ENCODE assay signal across 25 cellular contexts in genomic region chr3:79606414-79606813, GRCh38.
"Had no signal": no experiment of that assay in that cellular context is flagged by ENCODE, and none has a peak within 500 bp of the region (broad histone marks: within the 10 kb centered on the region; RNA-seq: fewer than 3 reads in every experiment).

No MANE protein-coding gene starts in this region.

- H3K4me1 ChIP-seq: stomach, suprapubic skin, testis, transverse colon, upper lobe of left lung, upper lobe of right lung, uterus, vagina had no signal

- H3K27me3 ChIP-seq: stomach, suprapubic skin, testis, tibial artery, tibial nerve, transverse colon, upper lobe of left lung, upper lobe of right lung, uterus, vagina had no signal

- H3K9me3 ChIP-seq: stomach, suprapubic skin, testis, thoracic aorta, tibial artery, tibial nerve, transverse colon, upper lobe of left lung, upper lobe of right lung, uterus, vagina had no signal

- H3K4me3 ChIP-seq: stomach, suprapubic skin, testis, thoracic aorta, tibial artery, tibial nerve, transverse colon, upper lobe of left lung, upper lobe of right lung, uterus, vagina had no signal

- DNase-seq: stimulated activated CD4-positive, alpha-beta T cell treated with anti-CD3 and anti-CD28 coated beads, Interleukin-2, amount 100 ng/mL, for 24 hours; stimulated activated CD4-positive, alpha-beta T cell treated with anti-CD3 and anti-CD28 coated beads, Interleukin-2, amount 100 ng/mL, for 48 hours; stimulated activated CD4-positive, alpha-beta T cell treated with anti-CD3 and anti-CD28 coated beads, Interleukin-4, amount 100 ng/mL, for 1 hour; stimulated activated CD4-positive, alpha-beta T cell treated with anti-CD3 and anti-CD28 coated beads, Interleukin-4, amount 100 ng/mL, for 24 hours; stimulated activated CD4-positive, alpha-beta T cell treated with anti-CD3 and anti-CD28 coated beads, Interleukin-4, amount 100 ng/mL, for 4 hours; stimulated activated CD8-positive, alpha-beta memory T cell treated with anti-CD3 and anti-CD28 coated beads, Interleukin-4, amount 100 ng/mL, for 48 hours; stimulated activated naive B cell treated with anti-CD40 and anti-IgM and Interleukin-4, amounts not matched to agents 10 μg/mL and 1 μg/mL and 100 μg/mL, for 72 hours; stimulated activated naive CD4-positive, alpha-beta T cell; stimulated activated naive CD4-positive, alpha-beta T cell treated with Interleukin-2 at 50 U/mL for 16 hours; stimulated activated naive CD8-positive, alpha-beta T cell treated with anti-CD3 and anti-CD28 coated beads, Interleukin-15, amount 100 ng/mL, for 72 hours; stimulated activated naive CD8-positive, alpha-beta T cell treated with anti-CD3 and anti-CD28 coated beads, Interleukin-15, Interleukin-2, amounts not matched to agents 100 U/mL and 50 U/mL, for 24 hours; stomach; substantia nigra; testis; tibial artery; transverse colon; upper lobe of left lung; upper lobe of right lung; uterus had no signal

- H3K36me3 ChIP-seq: stomach, suprapubic skin, thoracic aorta, tibial artery, tibial nerve, transverse colon, upper lobe of left lung, upper lobe of right lung, uterus, vagina had no signal

- ATAC-seq: stimulated activated effector memory CD8-positive, alpha-beta T cell treated with anti-CD3 and anti-CD28 coated beads, Interleukin-12 subunit alpha, Interleukin-12 subunit beta, amount 100 ng/mL, for 72 hours; stimulated activated memory B cell treated with anti-CD40 and anti-IgM and Interleukin-4, amounts not matched to agents 10 μg/mL and 1 μg/mL and 100 μg/mL, for 72 hours; stimulated activated naive B cell treated with anti-CD40 and anti-IgM and Interleukin-4, amounts not matched to agents 10 μg/mL and 1 μg/mL and 100 μg/mL, for 72 hours; stimulated activated naive CD8-positive, alpha-beta T cell treated with anti-CD3 and anti-CD28 coated beads, Interleukin-15, amount 100 ng/mL, for 72 hours; stimulated activated naive CD8-positive, alpha-beta T cell treated with anti-CD3 and anti-CD28 coated beads, Interleukin-15, Interleukin-2, amounts not matched to agents 100 U/mL and 50 U/mL, for 24 hours; upper lobe of right lung had no signal

- H3K27ac ChIP-seq: stomach, suprapubic skin, testis, thoracic aorta, tibial artery, tibial nerve, transverse colon, upper lobe of left lung, upper lobe of right lung, uterus, vagina had no signal
